In the genomic region with DNA sequence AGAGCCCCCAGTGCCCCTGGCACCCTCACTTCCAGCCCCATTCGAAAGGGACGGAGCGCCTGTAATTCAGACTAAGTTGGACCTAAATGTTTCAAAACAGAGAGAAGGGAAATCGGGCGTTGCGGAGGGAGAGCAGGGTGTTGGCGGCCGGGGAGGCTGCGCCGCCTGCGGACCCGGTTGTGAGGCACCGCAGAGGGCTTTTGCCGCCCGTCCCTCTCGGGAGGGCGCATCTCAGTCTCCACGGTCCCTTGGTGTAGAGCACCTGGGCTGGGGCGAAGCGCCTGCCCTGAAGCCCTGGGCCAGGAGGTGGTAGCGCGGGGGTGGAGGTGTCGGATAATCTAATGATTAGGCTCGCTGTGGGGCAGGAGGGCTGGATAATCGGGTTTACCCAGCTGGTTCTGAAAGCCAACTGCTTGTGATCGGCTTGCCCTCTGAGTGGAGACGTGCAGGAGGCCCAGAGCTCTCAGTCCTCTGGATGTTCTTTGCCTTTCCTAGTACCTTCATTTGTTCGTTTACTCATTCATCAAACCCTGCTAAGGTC, we compare ENCODE assay signal across 8 cellular contexts.
DNase-seq lines count a peak whose midpoint lies in the region; ATAC-seq and FAIRE-seq lines count a peak whose summit lies in the region.

No MANE protein-coding gene starts in this region.

- intact Hi-C loops in head of caudate nucleus (cut with DNase I) = no loop called here

- DNase-seq in AG08395 (ENCODE audit: low spot score) (peak; percentile 17), NCI-H69 (lab: John Stamatoyannopoulos, UW) (peak; percentile 64), head of caudate nucleus (peak in 37 of 42 donors; percentile 7 to 66 (median 33)), pons (ENCODE audit: low spot score) (peak; percentile 6), urothelium cell line (ENCODE audit: low spot score) (peak; percentile 36)
- peak; percentile 4 for DNase-seq in activated gamma-delta T cell treated with anti-CD3 and anti-CD28 coated beads, Interleukin-2, amount 50 U/mL, for 16 hours (ENCODE audit: low read depth)

- FAIRE-seq in urothelium cell line (lab: Jason Lieb, UNC) = no peak

- ATAC-seq in GM19395 (IDR thresholded peaks at IDR 0.05; ENCODE audit: unreplicated experiment) (peak; percentile 7), HG03097 (IDR thresholded peaks at IDR 0.05; ENCODE audit: low FRiP score, unreplicated experiment) (no peak)

Comparison
In these comparisons a context has a peak if more than half of its experiments do, and no peak if none do; other contexts are left out.
1. DNase-seq: peak in every context shown above with its lines; median percentile 64 in NCI-H69; 36 in urothelium cell line; 33 in head of caudate nucleus; 17 in AG08395; 6 in pons; 4 in activated gamma-delta T cell treated with anti-CD3 and anti-CD28 coated beads, Interleukin-2, amount 50 U/mL, for 16 hours.